12 cellular contexts compared by ENCODE assay signal in the genomic region with DNA sequence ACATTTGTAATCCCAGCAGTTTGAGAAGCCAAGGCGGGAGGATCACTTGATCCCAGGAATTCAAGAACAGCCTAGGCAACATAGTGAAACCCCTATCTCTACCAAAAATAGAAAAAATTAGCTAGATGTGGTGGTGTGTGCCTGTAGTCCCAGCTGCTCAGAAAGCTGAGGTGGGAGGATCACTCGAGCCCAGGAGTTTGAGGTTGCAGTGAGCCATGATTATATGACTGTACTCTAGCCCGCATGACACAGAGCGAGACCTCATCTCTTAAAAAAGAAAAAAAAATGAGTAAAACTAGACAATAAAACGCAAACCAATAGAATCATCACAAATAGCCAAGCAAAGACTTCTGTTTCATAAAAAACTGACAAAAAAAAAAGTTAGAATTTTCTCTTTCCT. TPM values are rescaled to one million over a fixed set of nuclear protein-coding genes. Genes with fewer than 3 reads are reported as not detected.
DNase-seq lines count a peak whose midpoint lies in the region; ATAC-seq, FAIRE-seq and TF ChIP-seq lines count a peak whose summit lies in the region.
"Had no signal": no experiment of that assay in that cellular context is flagged by ENCODE, and none has a peak within 500 bp of the region (broad histone marks: within the 10 kb centered on the region; RNA-seq: fewer than 3 reads in every experiment).

No MANE protein-coding gene starts in this region.

- H3K79me2 ChIP-seq in HepG2 (ENCODE audit: insufficient read depth, low read length): no peaks in the 10 kb centered on the region

- peak overlapping the region; percentile 55 for H3K27ac Mint-ChIP-seq in central memory CD8-positive, alpha-beta T cell (ENCODE audit: low read depth)
- H3K27ac Mint-ChIP-seq: mesothelial cell of epicardium had no signal

- peaks cover 19% of the 10 kb centered on the region for H3K4me1 Mint-ChIP-seq in central memory CD8-positive, alpha-beta T cell
- H3K4me1 Mint-ChIP-seq: mesothelial cell of epicardium had no signal

- ATAC-seq in GM21447 (IDR thresholded peaks at IDR 0.05; ENCODE audit: unreplicated experiment) (peak; percentile 63), HG03354 (IDR thresholded peaks at IDR 0.05; ENCODE audit: poor library complexity, severe bottlenecking, unreplicated experiment) (peak; percentile 67), HepG2 (no peak)
- no peak for ATAC-seq in central memory CD8-positive, alpha-beta T cell (replicated peaks; ENCODE audit: extremely low read depth, poor library complexity, severe bottlenecking)

- TF ChIP-seq POLR2A in HepG2 (IDR thresholded peaks at IDR 0.05; ENCODE audit: insufficient read depth in 1 of 2, low read depth in 2 of 2, low read length in 2 of 2): no peak

- POLR2A ChIA-PET in HepG2 (lab: Yijun Ruan, JAX): no interaction called here

- no peaks in the 10 kb centered on the region for H3K9me3 ChIP-seq in MG63
- H3K9me3 ChIP-seq in HepG2 (ENCODE audit: low read length): no peaks in the 10 kb centered on the region

- no peaks in the 10 kb centered on the region for H4K20me1 ChIP-seq in HepG2 (ENCODE audit: insufficient read depth, low read length)

- WGBS in HepG2 (ENCODE audit: low lambda C conversion rate): 95% methylated on average over 5 of the region's 5 CpGs

- TF ChIP-seq EP300 in HepG2 (IDR thresholded peaks at IDR 0.05; ENCODE audit: low read depth in 2 of 2, low read length in 2 of 2) (no peak), HepG2 (CRISPR knock-in tag; IDR thresholded peaks at IDR 0.05; ENCODE audit: borderline replicate concordance) (no peak)

- CTCF ChIA-PET in HepG2 (lab: Yijun Ruan, JAX; ENCODE audit: low intra/inter-chr PET ratio, low total read pairs): no interaction called here

- in situ Hi-C loops in HepG2 (cut with HindIII; ENCODE audit: extremely low pct_ligation_motif_present, low pct_unique_long_range_greater_than_20kb): no loop called here

- peaks cover 12% of the 10 kb centered on the region; the same call in 1 of the 2 replicates for H3K4me1 ChIP-seq in HepG2 (ENCODE audit: insufficient read depth, low read length)

- H3K36me3 ChIP-seq in MG63 (peaks cover 6% of the 10 kb centered on the region), HepG2 (replicated peaks in 1 of 2; ENCODE audit: control insufficient read depth in 1 of 2, insufficient read depth in 2 of 2, low read length in 2 of 2) (peaks cover 0 to 2% of the 10 kb centered on the region in 2 experiments; a peak in 1 of 5 replicates)

- H3K36me3 Mint-ChIP-seq in central memory CD8-positive, alpha-beta T cell (ENCODE audit: insufficient read depth): peaks cover 29% of the 10 kb centered on the region

- TF ChIP-seq CTCF in HepG2 (CRISPR knock-in tag; IDR thresholded peaks at IDR 0.05): no peak

- DNase-seq in GM18507 (ENCODE audit: extremely low spot score, insufficient read length, low read depth): no peak
- no peak for DNase-seq in central memory CD8-positive, alpha-beta T cell (ENCODE audit: low spot score in 2 of 2)
- DNase-seq in urothelium cell line (ENCODE audit: low spot score): no peak
- DNase-seq in T1000 (lab: John Stamatoyannopoulos, UW): no peak
- no peak for DNase-seq in MG63
- DNase-seq in HepG2 (ENCODE audit: low spot score): no peak
- DNase-seq: DMS153, NCI-H1694 had no signal

- H3K4me3 ChIP-seq in MG63: no peak overlapping the region
- no peak overlapping the region for H3K4me3 ChIP-seq in HepG2 (replicated peaks in 1 of 3; ENCODE audit: insufficient read depth in 1 of 3, low read depth in 2 of 3, low read length in 3 of 3)

- no peak overlapping the region for H3K27ac ChIP-seq in HepG2 (ENCODE audit: extremely low read length, insufficient read depth, low read length)

- H3K27me3 ChIP-seq in MG63: no peaks in the 10 kb centered on the region
- H3K27me3 ChIP-seq in HepG2 (ENCODE audit: control insufficient read depth in 1 of 2, insufficient read depth in 2 of 2, low read length in 2 of 2): no peaks in the 10 kb centered on the region

- H3K9ac ChIP-seq in HepG2 (ENCODE audit: insufficient read depth, low read depth, low read length): no peak overlapping the region

- H3K9me3 Mint-ChIP-seq in central memory CD8-positive, alpha-beta T cell: no peaks in the 10 kb centered on the region
- H3K9me3 Mint-ChIP-seq: mesothelial cell of epicardium had no signal

- no peaks in the 10 kb centered on the region for H3K27me3 Mint-ChIP-seq in central memory CD8-positive, alpha-beta T cell

- no peak overlapping the region for H3K4me3 Mint-ChIP-seq in central memory CD8-positive, alpha-beta T cell
- H3K4me3 Mint-ChIP-seq: mesothelial cell of epicardium had no signal

- no TSS peak for BruUV-seq in HepG2 (replicated peaks; lab: Mats Ljungman, UMichigan)

- FAIRE-seq in GM18507 (lab: Jason Lieb, UNC) (peak; percentile 71), urothelium cell line (lab: Jason Lieb, UNC) (no peak), HepG2 (lab: Jason Lieb, UNC) (no peak)
- FAIRE-seq: astrocyte had no signal

- H2AFZ ChIP-seq in HepG2 (ENCODE audit: low read length): no peak overlapping the region

- no peak for TF ChIP-seq RAD21 in HepG2 (CRISPR knock-in tag; IDR thresholded peaks at IDR 0.05)

- intact Hi-C loops in HepG2 (cut with micrococcal nuclease; ENCODE audit: unreplicated experiment): no loop called here

- no peak overlapping the region for H3K4me2 ChIP-seq in HepG2 (ENCODE audit: low read depth, low read length)

TF ChIP-seq in HepG2, 621 proteins besides CTCF, POLR2A, EP300 and RAD21 (continues in another document):
- TF ChIP-seq SMARCE1 (IDR thresholded peaks at IDR 0.05; ENCODE audit: borderline replicate concordance) (no peak), FOXC1 (CRISPR knock-in tag; IDR thresholded peaks at IDR 0.05; ENCODE audit: borderline replicate concordance) (no peak), ZNF878 (CRISPR knock-in tag; IDR thresholded peaks at IDR 0.05) (no peak), SPEN (CRISPR knock-in tag; IDR thresholded peaks at IDR 0.05; ENCODE audit: low read depth) (no peak), ZSCAN29 (CRISPR knock-in tag; conservative IDR thresholded peaks at IDR 0.05) (no peak), ZNF557 (CRISPR knock-in tag; IDR thresholded peaks at IDR 0.05) (no peak), U2AF1 (optimal IDR thresholded peaks at IDR 0.05; ENCODE audit: low read depth, low read length) (no peak)

RNA-seq across cellular contexts. Expression of a gene that starts 21.8 kb away (rescaled TPM):
- total RNA-seq in MG63 (2014; rRNA removed; shearing (Covaris generic); ENCODE audit: low replicate concordance): 24.3 and 117 TPM in 2 replicates
- total RNA-seq in HepG2 (2016; rRNA removed; fragmentation: Illumina TruSeq; extraction: Trizol): 51.7 and 82.4 TPM in 2 replicates
- total RNA-seq in HepG2 (2016; cell fraction: cytosol; rRNA removed; fragmentation: Illumina TruSeq; extraction: Trizol; ENCODE audit: low read depth): 12.8 and 18.2 TPM in 2 replicates
- total RNA-seq in HepG2 (2016; cell fraction: insoluble cytoplasmic fraction; rRNA removed; fragmentation: Illumina TruSeq; extraction: Trizol): 53.2 and 84.3 TPM in 2 replicates
- total RNA-seq in HepG2 (2016; cell fraction: membrane; rRNA removed; fragmentation: Illumina TruSeq; extraction: Trizol): 22.0 and 25.9 TPM in 2 replicates
- total RNA-seq in HepG2 (2016; cell fraction: nucleus; rRNA removed; fragmentation: Illumina TruSeq; extraction: Trizol): 61.4 and 67.1 TPM in 2 replicates
- polyA plus RNA-seq in HepG2 (2011; rRNA removed): 28.1 and 54.2 TPM in 2 replicates
- 16.3 and 21.6 TPM in 2 replicates for polyA plus RNA-seq in HepG2 (2011; cell fraction: cytosol; rRNA removed)
- 5.9 and 6.4 TPM in 2 replicates for polyA plus RNA-seq in HepG2 (2011; cell fraction: nucleus; rRNA removed)
- polyA plus RNA-seq in HepG2 (2012): 41.1 and 53.2 TPM in 2 replicates
- 15.9 and 16.0 TPM in 2 replicates for polyA plus RNA-seq in HepG2 (2016; cell fraction: cytosol; fragmentation: Illumina TruSeq; extraction: Trizol; ENCODE audit: low read depth)
- 52.8 and 57.8 TPM in 2 replicates for polyA plus RNA-seq in HepG2 (2016; cell fraction: insoluble cytoplasmic fraction; fragmentation: Illumina TruSeq; extraction: Trizol; ENCODE audit: low read depth)
- 14.5 and 18.2 TPM in 2 replicates for polyA plus RNA-seq in HepG2 (2016; cell fraction: membrane; fragmentation: Illumina TruSeq; extraction: Trizol; ENCODE audit: low read depth)
- 83.7 and 90.3 TPM in 2 replicates for polyA plus RNA-seq in HepG2 (2016; cell fraction: nucleus; fragmentation: Illumina TruSeq; extraction: Trizol; ENCODE audit: insufficient read depth, low read depth)
- 10.2 and 12.9 TPM in 2 replicates for polyA minus RNA-seq in HepG2 (2011; rRNA and poly(A)+ RNA removed; ENCODE audit: low replicate concordance)
- 21.3 and 25.6 TPM in 2 replicates for polyA minus RNA-seq in HepG2 (2011; cell fraction: cytosol; rRNA and poly(A)+ RNA removed)
- 18.9 and 21.6 TPM in 2 replicates for polyA minus RNA-seq in HepG2 (2011; cell fraction: nucleus; rRNA and poly(A)+ RNA removed)

RNA-seq across cellular contexts. Expression of a gene that starts 53.3 kb away (rescaled TPM):
- total RNA-seq in MG63 (2014; rRNA removed; shearing (Covaris generic); ENCODE audit: low replicate concordance): 0.17 and 0.20 TPM in 2 replicates
- total RNA-seq in HepG2 (2016; rRNA removed; fragmentation: Illumina TruSeq; extraction: Trizol): 16.9 and 25.1 TPM in 2 replicates
- total RNA-seq in HepG2 (2016; cell fraction: cytosol; rRNA removed; fragmentation: Illumina TruSeq; extraction: Trizol; ENCODE audit: low read depth): 1.7 and 1.8 TPM in 2 replicates
- 17.1 and 23.6 TPM in 2 replicates for total RNA-seq in HepG2 (2016; cell fraction: insoluble cytoplasmic fraction; rRNA removed; fragmentation: Illumina TruSeq; extraction: Trizol)
- 6.6 and 7.3 TPM in 2 replicates for total RNA-seq in HepG2 (2016; cell fraction: membrane; rRNA removed; fragmentation: Illumina TruSeq; extraction: Trizol)
- 47.1 and 51.5 TPM in 2 replicates for total RNA-seq in HepG2 (2016; cell fraction: nucleus; rRNA removed; fragmentation: Illumina TruSeq; extraction: Trizol)
- 16.1 and 16.7 TPM in 2 replicates for polyA plus RNA-seq in HepG2 (2011; rRNA removed)
- 6.1 and 8.8 TPM in 2 replicates for polyA plus RNA-seq in HepG2 (2011; cell fraction: cytosol; rRNA removed)
- polyA plus RNA-seq in HepG2 (2011; cell fraction: nucleus; rRNA removed): 25.7 and 29.3 TPM in 2 replicates
- 13.9 and 15.6 TPM in 2 replicates for polyA plus RNA-seq in HepG2 (2012)
- polyA plus RNA-seq in HepG2 (2016; cell fraction: cytosol; fragmentation: Illumina TruSeq; extraction: Trizol; ENCODE audit: low read depth): 0.36 and 0.37 TPM in 2 replicates
- polyA plus RNA-seq in HepG2 (2016; cell fraction: insoluble cytoplasmic fraction; fragmentation: Illumina TruSeq; extraction: Trizol; ENCODE audit: low read depth): 4.3 and 4.5 TPM in 2 replicates
- polyA plus RNA-seq in HepG2 (2016; cell fraction: membrane; fragmentation: Illumina TruSeq; extraction: Trizol; ENCODE audit: low read depth): 0.42 and 0.73 TPM in 2 replicates
- polyA plus RNA-seq in HepG2 (2016; cell fraction: nucleus; fragmentation: Illumina TruSeq; extraction: Trizol; ENCODE audit: insufficient read depth, low read depth): 41.4 and 45.9 TPM in 2 replicates
- 26.3 and 35.1 TPM in 2 replicates for polyA minus RNA-seq in HepG2 (2011; rRNA and poly(A)+ RNA removed; ENCODE audit: low replicate concordance)
- polyA minus RNA-seq in HepG2 (2011; cell fraction: cytosol; rRNA and poly(A)+ RNA removed): 24.1 and 35.0 TPM in 2 replicates
- 50.6 and 66.1 TPM in 2 replicates for polyA minus RNA-seq in HepG2 (2011; cell fraction: nucleus; rRNA and poly(A)+ RNA removed)

Comparison
In these comparisons a context has a peak if more than half of its experiments do, and no peak if none do; other contexts are left out.
1. ATAC-seq: peak in GM21447 (single experiment) and HG03354 (single experiment); none in central memory CD8-positive, alpha-beta T cell (single experiment) and HepG2 (single experiment).